In the genomic region with DNA sequence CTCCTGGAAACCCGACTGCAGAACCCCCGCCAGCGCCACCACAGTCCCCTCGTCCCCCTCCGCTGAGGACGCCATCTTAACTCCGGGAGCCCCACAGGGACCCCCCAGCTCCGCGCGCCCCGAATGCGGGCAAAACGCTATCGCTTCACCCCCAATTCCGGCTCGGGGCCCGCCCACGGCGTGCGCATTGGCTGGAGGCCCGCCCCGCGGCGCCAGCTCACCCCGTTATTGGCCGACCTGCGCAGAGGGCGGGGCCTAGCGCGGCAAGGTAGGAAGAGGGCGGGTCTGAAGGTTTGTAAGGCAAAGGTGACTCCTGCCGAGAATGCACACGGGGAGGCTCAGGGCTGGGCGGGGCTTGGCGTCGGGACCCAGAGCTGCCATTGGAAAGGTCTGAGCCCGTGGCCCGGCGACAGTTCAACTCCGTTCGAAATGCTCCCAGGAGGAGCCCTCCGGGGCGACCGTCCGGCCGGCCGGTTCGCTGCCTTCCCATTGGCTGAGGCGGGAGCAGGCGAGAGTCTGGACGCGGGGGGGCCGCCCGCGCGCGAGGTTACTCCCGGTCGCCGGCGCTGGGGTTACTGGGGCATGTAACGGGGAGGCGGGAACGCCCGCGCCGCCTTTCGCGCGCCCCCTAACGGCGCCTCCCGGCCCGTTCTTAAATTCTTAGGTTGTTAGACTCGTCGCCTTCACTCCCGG, we compare ENCODE assay signal across 1 cellular context.
TF ChIP-seq lines count a peak whose summit lies in the region.

Gene LPCAT3, minus strand, starts transcription at position 127 of the 693 bp plus-strand sequence. Its CDS starts 52 bp downstream, at position 75.

TF ChIP-seq in K562, 482 proteins besides CTCF, POLR2A, EP300 and RAD21 (continued from another document and continues in another):
- TF ChIP-seq ZNF197 (CRISPR knock-in tag; IDR thresholded peaks at IDR 0.05; ENCODE audit: low read depth), result no peak
- TF ChIP-seq TFAP4 (CRISPR knock-in tag; IDR thresholded peaks at IDR 0.05; ENCODE audit: borderline replicate concordance), result peak; percentile 78
- TF ChIP-seq ZNF133 (CRISPR knock-in tag; IDR thresholded peaks at IDR 0.05), result no peak
- TF ChIP-seq FIP1L1 (IDR thresholded peaks at IDR 0.05; ENCODE audit: low read depth, low read length, poor library complexity, severe bottlenecking), result peak; percentile 66
- TF ChIP-seq EGR1 (conservative IDR thresholded peaks at IDR 0.05), result peak; percentile 41
- peak; percentile 59 to 84 for TF ChIP-seq E2F6 (IDR thresholded peaks at IDR 0.05; ENCODE audit: borderline replicate concordance in 1 of 2, extremely low read depth in 1 of 2, insufficient read depth in 1 of 2, insufficient read length in 1 of 2, low read depth in 1 of 2, low read length in 1 of 2, poor library complexity in 1 of 2, severe bottlenecking in 1 of 2)
- peak; percentile 62; the same call in 1 of the 2 replicates for TF ChIP-seq XRCC5 (IDR thresholded peaks at IDR 0.05; ENCODE audit: low read depth, low read length)
- TF ChIP-seq FUS (optimal IDR thresholded peaks at IDR 0.05; ENCODE audit: low read depth, low read length), result no peak
- no peak for TF ChIP-seq ILF3 (IDR thresholded peaks at IDR 0.05; ENCODE audit: borderline replicate concordance)
- no peak for TF ChIP-seq NFRKB (IDR thresholded peaks at IDR 0.05; ENCODE audit: low read depth)
- TF ChIP-seq, protein P1, sequence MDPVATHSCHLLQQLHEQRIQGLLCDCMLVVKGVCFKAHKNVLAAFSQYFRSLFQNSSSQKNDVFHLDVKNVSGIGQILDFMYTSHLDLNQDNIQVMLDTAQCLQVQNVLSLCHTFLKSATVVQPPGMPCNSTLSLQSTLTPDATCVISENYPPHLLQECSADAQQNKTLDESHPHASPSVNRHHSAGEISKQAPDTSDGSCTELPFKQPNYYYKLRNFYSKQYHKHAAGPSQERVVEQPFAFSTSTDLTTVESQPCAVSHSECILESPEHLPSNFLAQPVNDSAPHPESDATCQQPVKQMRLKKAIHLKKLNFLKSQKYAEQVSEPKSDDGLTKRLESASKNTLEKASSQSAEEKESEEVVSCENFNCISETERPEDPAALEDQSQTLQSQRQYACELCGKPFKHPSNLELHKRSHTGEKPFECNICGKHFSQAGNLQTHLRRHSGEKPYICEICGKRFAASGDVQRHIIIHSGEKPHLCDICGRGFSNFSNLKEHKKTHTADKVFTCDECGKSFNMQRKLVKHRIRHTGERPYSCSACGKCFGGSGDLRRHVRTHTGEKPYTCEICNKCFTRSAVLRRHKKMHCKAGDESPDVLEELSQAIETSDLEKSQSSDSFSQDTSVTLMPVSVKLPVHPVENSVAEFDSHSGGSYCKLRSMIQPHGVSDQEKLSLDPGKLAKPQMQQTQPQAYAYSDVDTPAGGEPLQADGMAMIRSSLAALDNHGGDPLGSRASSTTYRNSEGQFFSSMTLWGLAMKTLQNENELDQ (CRISPR knock-in tag; IDR thresholded peaks at IDR 0.05; ENCODE audit: borderline replicate concordance), result no peak
- TF ChIP-seq, protein P2, sequence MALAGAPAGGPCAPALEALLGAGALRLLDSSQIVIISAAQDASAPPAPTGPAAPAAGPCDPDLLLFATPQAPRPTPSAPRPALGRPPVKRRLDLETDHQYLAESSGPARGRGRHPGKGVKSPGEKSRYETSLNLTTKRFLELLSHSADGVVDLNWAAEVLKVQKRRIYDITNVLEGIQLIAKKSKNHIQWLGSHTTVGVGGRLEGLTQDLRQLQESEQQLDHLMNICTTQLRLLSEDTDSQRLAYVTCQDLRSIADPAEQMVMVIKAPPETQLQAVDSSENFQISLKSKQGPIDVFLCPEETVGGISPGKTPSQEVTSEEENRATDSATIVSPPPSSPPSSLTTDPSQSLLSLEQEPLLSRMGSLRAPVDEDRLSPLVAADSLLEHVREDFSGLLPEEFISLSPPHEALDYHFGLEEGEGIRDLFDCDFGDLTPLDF (CRISPR knock-in tag; IDR thresholded peaks at IDR 0.05), result peak; percentile 76; the same call in 1 of the 2 replicates
- TF ChIP-seq ZNF224 (CRISPR knock-in tag; IDR thresholded peaks at IDR 0.05), result no peak
- TF ChIP-seq NCOR1 (IDR thresholded peaks at IDR 0.05), result peak; percentile 95
- TF ChIP-seq, protein P3, sequence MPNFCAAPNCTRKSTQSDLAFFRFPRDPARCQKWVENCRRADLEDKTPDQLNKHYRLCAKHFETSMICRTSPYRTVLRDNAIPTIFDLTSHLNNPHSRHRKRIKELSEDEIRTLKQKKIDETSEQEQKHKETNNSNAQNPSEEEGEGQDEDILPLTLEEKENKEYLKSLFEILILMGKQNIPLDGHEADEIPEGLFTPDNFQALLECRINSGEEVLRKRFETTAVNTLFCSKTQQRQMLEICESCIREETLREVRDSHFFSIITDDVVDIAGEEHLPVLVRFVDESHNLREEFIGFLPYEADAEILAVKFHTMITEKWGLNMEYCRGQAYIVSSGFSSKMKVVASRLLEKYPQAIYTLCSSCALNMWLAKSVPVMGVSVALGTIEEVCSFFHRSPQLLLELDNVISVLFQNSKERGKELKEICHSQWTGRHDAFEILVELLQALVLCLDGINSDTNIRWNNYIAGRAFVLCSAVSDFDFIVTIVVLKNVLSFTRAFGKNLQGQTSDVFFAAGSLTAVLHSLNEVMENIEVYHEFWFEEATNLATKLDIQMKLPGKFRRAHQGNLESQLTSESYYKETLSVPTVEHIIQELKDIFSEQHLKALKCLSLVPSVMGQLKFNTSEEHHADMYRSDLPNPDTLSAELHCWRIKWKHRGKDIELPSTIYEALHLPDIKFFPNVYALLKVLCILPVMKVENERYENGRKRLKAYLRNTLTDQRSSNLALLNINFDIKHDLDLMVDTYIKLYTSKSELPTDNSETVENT (CRISPR knock-in tag; IDR thresholded peaks at IDR 0.05), result 0 out of 2 replicates have a peak, but pooled peaks have one; percentile 30
- no peak for TF ChIP-seq HOXB6 (CRISPR knock-in tag; IDR thresholded peaks at IDR 0.05; ENCODE audit: borderline replicate concordance)
- TF ChIP-seq, protein P4, sequence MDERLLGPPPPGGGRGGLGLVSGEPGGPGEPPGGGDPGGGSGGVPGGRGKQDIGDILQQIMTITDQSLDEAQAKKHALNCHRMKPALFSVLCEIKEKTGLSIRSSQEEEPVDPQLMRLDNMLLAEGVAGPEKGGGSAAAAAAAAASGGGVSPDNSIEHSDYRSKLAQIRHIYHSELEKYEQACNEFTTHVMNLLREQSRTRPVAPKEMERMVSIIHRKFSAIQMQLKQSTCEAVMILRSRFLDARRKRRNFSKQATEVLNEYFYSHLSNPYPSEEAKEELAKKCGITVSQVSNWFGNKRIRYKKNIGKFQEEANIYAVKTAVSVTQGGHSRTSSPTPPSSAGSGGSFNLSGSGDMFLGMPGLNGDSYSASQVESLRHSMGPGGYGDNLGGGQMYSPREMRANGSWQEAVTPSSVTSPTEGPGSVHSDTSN (CRISPR knock-in tag; IDR thresholded peaks at IDR 0.05; ENCODE audit: low read depth), result no peak
- TF ChIP-seq, protein P4 (tag; conservative IDR thresholded peaks at IDR 0.05; ENCODE audit: low read depth), result no peak
- TF ChIP-seq, protein P5, sequence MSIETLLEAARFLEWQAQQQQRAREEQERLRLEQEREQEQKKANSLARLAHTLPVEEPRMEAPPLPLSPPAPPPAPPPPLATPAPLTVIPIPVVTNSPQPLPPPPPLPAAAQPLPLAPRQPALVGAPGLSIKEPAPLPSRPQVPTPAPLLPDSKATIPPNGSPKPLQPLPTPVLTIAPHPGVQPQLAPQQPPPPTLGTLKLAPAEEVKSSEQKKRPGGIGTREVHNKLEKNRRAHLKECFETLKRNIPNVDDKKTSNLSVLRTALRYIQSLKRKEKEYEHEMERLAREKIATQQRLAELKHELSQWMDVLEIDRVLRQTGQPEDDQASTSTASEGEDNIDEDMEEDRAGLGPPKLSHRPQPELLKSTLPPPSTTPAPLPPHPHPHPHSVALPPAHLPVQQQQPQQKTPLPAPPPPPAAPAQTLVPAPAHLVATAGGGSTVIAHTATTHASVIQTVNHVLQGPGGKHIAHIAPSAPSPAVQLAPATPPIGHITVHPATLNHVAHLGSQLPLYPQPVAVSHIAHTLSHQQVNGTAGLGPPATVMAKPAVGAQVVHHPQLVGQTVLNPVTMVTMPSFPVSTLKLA (conservative IDR thresholded peaks at IDR 0.05), result peak; percentile 43 to 68; a peak in 1 of 4 replicates
- TF ChIP-seq POLR2G (IDR thresholded peaks at IDR 0.05; ENCODE audit: low read depth, low read length), result peak; percentile 83
- no peak for TF ChIP-seq DPF2 (IDR thresholded peaks at IDR 0.05)
- TF ChIP-seq HMG20A (CRISPR knock-in tag; conservative IDR thresholded peaks at IDR 0.05), result no peak
- TF ChIP-seq MBD2 (IDR thresholded peaks at IDR 0.05; ENCODE audit: borderline replicate concordance, low read depth), result peak; percentile 56
- TF ChIP-seq NR0B1 (IDR thresholded peaks at IDR 0.05; ENCODE audit: partially characterized antibody), result no peak
- TF ChIP-seq NFYB (IDR thresholded peaks at IDR 0.05; ENCODE audit: extremely low read depth, insufficient read length), result peak; percentile 33
- TF ChIP-seq ZNF140 (CRISPR knock-in tag; IDR thresholded peaks at IDR 0.05), result no peak
- no peak for TF ChIP-seq IFI16 (CRISPR knock-in tag; IDR thresholded peaks at IDR 0.05)
- TF ChIP-seq BDP1 (IDR thresholded peaks at IDR 0.05; ENCODE audit: insufficient read depth, insufficient read length), result no peak
- TF ChIP-seq DMBX1 (CRISPR knock-in tag; IDR thresholded peaks at IDR 0.05; ENCODE audit: borderline replicate concordance), result no peak
- no peak for TF ChIP-seq ZNF277 (CRISPR knock-in tag; IDR thresholded peaks at IDR 0.05; ENCODE audit: borderline replicate concordance)
- TF ChIP-seq ZNF354B (CRISPR knock-in tag; IDR thresholded peaks at IDR 0.05), result no peak
- TF ChIP-seq RBM22 (IDR thresholded peaks at IDR 0.05; ENCODE audit: low read depth, low read length, poor library complexity, severe bottlenecking), result no peak
- peak; percentile 92 for TF ChIP-seq CCNT2 (IDR thresholded peaks at IDR 0.05; ENCODE audit: borderline replicate concordance, extremely low read depth, insufficient read length, low read depth, low read length)
- peak; percentile 24 for TF ChIP-seq E2F8 (IDR thresholded peaks at IDR 0.05; ENCODE audit: low read depth, partially characterized antibody)
